9 cellular contexts compared by ENCODE assay signal in the genomic region with DNA sequence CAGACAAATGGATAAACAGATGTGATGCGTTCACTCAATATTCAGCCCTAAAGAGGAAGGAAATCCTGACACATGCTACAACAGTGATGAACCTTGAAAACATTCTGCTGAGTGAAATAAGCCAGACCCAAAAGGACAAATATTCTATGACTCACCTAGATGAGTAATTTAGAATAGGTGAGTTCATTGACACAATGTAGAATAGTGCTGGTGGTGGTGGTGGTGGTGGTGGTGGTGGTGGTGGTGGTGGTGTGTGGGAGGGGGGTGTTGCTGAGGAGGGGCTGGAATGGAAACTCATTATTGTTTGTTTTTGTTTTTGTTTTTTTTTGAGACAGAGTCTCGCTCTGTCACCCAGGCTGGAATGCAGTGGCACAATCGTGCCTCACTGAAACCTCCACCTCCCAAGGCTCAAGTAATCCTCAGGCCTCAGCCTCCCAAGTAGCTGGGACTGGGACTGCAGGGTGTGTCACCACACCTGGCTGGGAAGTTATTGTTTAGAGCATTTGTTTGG.
DNase-seq lines count a peak whose midpoint lies in the region; ATAC-seq and TF ChIP-seq lines count a peak whose summit lies in the region.
"Had no signal": no experiment of that assay in that cellular context is flagged by ENCODE, and none has a peak within 500 bp of the region (broad histone marks: within the 10 kb centered on the region; RNA-seq: fewer than 3 reads in every experiment).

No MANE protein-coding gene starts in this region.

- ATAC-seq in HG02973 (IDR thresholded peaks at IDR 0.05; ENCODE audit: unreplicated experiment) (peak; percentile 53), GM19463 (IDR thresholded peaks at IDR 0.05; ENCODE audit: unreplicated experiment) (no peak)
- ATAC-seq: heart left ventricle had no signal

- peak; percentile 47 to 49 for DNase-seq in activated CD4-positive, alpha-beta T cell treated with anti-CD3 and anti-CD28 coated beads, Interleukin-2, amount 50 U/mL, for 48 hours
- DNase-seq in fibroblast of mammary gland (ENCODE audit: low read depth) (peak; percentile 91), AG20443 (ENCODE audit: low spot score) (no peak), NCI-H2081 treated with DMSO at 0.1 percent for 48 hours (lab: John Stamatoyannopoulos, UW) (no peak), NCI-H1436 treated with DMSO at 0.1 percent for 48 hours (lab: John Stamatoyannopoulos, UW) (no peak)
- peak; percentile 23 to 36 for DNase-seq in stimulated activated CD4-positive, alpha-beta T cell treated with anti-CD3 and anti-CD28 coated beads, Interleukin-4, amount 100 ng/mL, for 48 hours (ENCODE audit: low read depth in 2 of 2)
- DNase-seq: heart left ventricle had no signal

- TF ChIP-seq CTCF in fibroblast of mammary gland (conservative IDR thresholded peaks at IDR 0.05; ENCODE audit: control insufficient read depth, insufficient read depth, low read depth, low read length) = no peak

- no peak overlapping the region for H3K4me3 ChIP-seq in fibroblast of mammary gland (ENCODE audit: control insufficient read depth, low read depth, low read length)
- H3K4me3 ChIP-seq: heart left ventricle had no signal

Comparison
In these comparisons a context has a peak if more than half of its experiments do, and no peak if none do; other contexts are left out.
1. DNase-seq: peak in activated CD4-positive, alpha-beta T cell treated with anti-CD3 and anti-CD28 coated beads, Interleukin-2, amount 50 U/mL, for 48 hours (2 of 2), fibroblast of mammary gland (single experiment) and stimulated activated CD4-positive, alpha-beta T cell treated with anti-CD3 and anti-CD28 coated beads, Interleukin-4, amount 100 ng/mL, for 48 hours (2 of 2); none in AG20443 (single experiment), NCI-H2081 treated with DMSO at 0.1 percent for 48 hours (single experiment) and NCI-H1436 treated with DMSO at 0.1 percent for 48 hours (single experiment).